18 cellular contexts compared by ENCODE assay signal in the genomic region with DNA sequence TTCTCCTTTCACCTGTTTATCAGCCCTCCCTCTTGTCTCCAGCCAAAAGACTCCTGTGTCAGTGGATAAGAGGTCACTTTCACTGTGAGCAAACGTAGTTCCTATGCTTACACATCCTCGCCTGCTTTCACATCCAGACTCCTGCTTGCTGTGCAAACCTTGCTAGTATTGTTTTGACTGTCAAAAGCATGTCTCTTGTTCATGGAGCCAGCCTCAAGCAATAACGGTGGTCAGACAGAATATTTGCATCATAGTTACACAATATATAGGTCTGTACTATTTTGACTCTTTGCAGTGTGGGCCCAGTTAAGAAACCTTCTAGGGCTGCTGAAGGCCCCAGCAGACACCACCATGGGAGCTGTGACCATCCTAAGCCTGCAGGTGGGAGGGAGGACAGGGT.
DNase-seq lines count a peak whose midpoint lies in the region; ATAC-seq, FAIRE-seq and TF ChIP-seq lines count a peak whose summit lies in the region.
"Had no signal": no experiment of that assay in that cellular context is flagged by ENCODE, and none has a peak within 500 bp of the region (broad histone marks: within the 10 kb centered on the region; RNA-seq: fewer than 3 reads in every experiment).

No MANE protein-coding gene starts in this region.

- ATAC-seq in GM18520 (IDR thresholded peaks at IDR 0.05; ENCODE audit: unreplicated experiment) (peak; percentile 86), GM21515 (IDR thresholded peaks at IDR 0.05; ENCODE audit: unreplicated experiment) (peak; percentile 76), HG03045 (IDR thresholded peaks at IDR 0.05; ENCODE audit: unreplicated experiment) (peak; percentile 80)
- ATAC-seq in activated CD8-positive, alpha-beta memory T cell treated with anti-CD3 and anti-CD28 coated beads, Interleukin-2, amount 10 ng/mL, durations not matched to agents 7 days and 5 days: no peak
- ATAC-seq: K562, right lobe of liver had no signal

- H3K4me3 Mint-ChIP-seq in activated naive CD4-positive, alpha-beta T cell treated with anti-CD3 and anti-CD28 coated beads for 36 hours: no peak overlapping the region
- no peak overlapping the region for H3K4me3 Mint-ChIP-seq in activated CD8-positive, alpha-beta memory T cell treated with anti-CD3 and anti-CD28 coated beads, Interleukin-2, amount 10 ng/mL, durations not matched to agents 7 days and 5 days
- H3K4me3 Mint-ChIP-seq: activated naive CD8-positive, alpha-beta T cell; B cell; endodermal cell had no signal

- DNase-seq in bronchial epithelial cell (ENCODE audit: low read depth): no peak
- DNase-seq in stimulated activated CD4-positive, alpha-beta T cell treated with anti-CD3 and anti-CD28 coated beads, Interleukin-4, amount 100 ng/mL, for 4 hours: no peak
- DNase-seq in activated naive CD4-positive, alpha-beta T cell treated with anti-CD3 and anti-CD28 coated beads for 36 hours: no peak
- DNase-seq in coronary artery (ENCODE audit: low spot score): no peak
- DNase-seq in activated CD8-positive, alpha-beta memory T cell treated with anti-CD3 and anti-CD28 coated beads, Interleukin-2, amount 10 ng/mL, durations not matched to agents 7 days and 5 days: no peak
- DNase-seq: activated CD8-positive, alpha-beta memory T cell treated with anti-CD3 and anti-CD28 coated beads, Interleukin-2, amount 50 U/mL, for 48 hours; endodermal cell; foreskin melanocyte; mesenchymal stem cell; NCI-H1417; right lobe of liver; stimulated activated CD4-positive, alpha-beta T cell treated with anti-CD3 and anti-CD28 coated beads, Interleukin-4, amount 100 ng/mL, for 1 hour had no signal

- H3K4me1 Mint-ChIP-seq in activated naive CD4-positive, alpha-beta T cell treated with anti-CD3 and anti-CD28 coated beads for 36 hours (ENCODE audit: low read depth): no peaks in the 10 kb centered on the region
- H3K4me1 Mint-ChIP-seq in activated CD8-positive, alpha-beta memory T cell treated with anti-CD3 and anti-CD28 coated beads, Interleukin-2, amount 10 ng/mL, durations not matched to agents 7 days and 5 days: no peaks in the 10 kb centered on the region
- H3K4me1 Mint-ChIP-seq: B cell had no signal

- no peak overlapping the region for H3K27ac Mint-ChIP-seq in activated naive CD4-positive, alpha-beta T cell treated with anti-CD3 and anti-CD28 coated beads for 36 hours
- no peak overlapping the region for H3K27ac Mint-ChIP-seq in activated CD8-positive, alpha-beta memory T cell treated with anti-CD3 and anti-CD28 coated beads, Interleukin-2, amount 10 ng/mL, durations not matched to agents 7 days and 5 days
- H3K27ac Mint-ChIP-seq: activated naive CD8-positive, alpha-beta T cell; B cell; endodermal cell had no signal

- no peak overlapping the region for H3K27ac ChIP-seq in coronary artery
- H3K27ac ChIP-seq: right lobe of liver had no signal

- no peaks in the 10 kb centered on the region for H3K36me3 ChIP-seq in bronchial epithelial cell (ENCODE audit: control insufficient read depth, insufficient read depth, low read length)
- H3K36me3 ChIP-seq: right lobe of liver had no signal

- TF ChIP-seq CTCF in bronchial epithelial cell (IDR thresholded peaks at IDR 0.05; ENCODE audit: insufficient read depth, low read length, severe bottlenecking): no peak
- TF ChIP-seq CTCF in coronary artery (IDR thresholded peaks at IDR 0.05): no peak

- CTCF ChIA-PET in activated naive CD4-positive, alpha-beta T cell treated with anti-CD3 and anti-CD28 coated beads for 36 hours (lab: Charles Lee): no interaction called here
- CTCF ChIA-PET in activated CD8-positive, alpha-beta memory T cell treated with anti-CD3 and anti-CD28 coated beads, Interleukin-2, amount 10 ng/mL, durations not matched to agents 7 days and 5 days (lab: Charles Lee): no interaction called here

- no peaks in the 10 kb centered on the region for H3K27me3 ChIP-seq in bronchial epithelial cell (ENCODE audit: control insufficient read depth, insufficient read depth, low read length)
- H3K27me3 ChIP-seq: right lobe of liver had no signal

- no peaks in the 10 kb centered on the region for H3K36me3 Mint-ChIP-seq in activated naive CD4-positive, alpha-beta T cell treated with anti-CD3 and anti-CD28 coated beads for 36 hours (ENCODE audit: low read depth)
- H3K36me3 Mint-ChIP-seq in activated CD8-positive, alpha-beta memory T cell treated with anti-CD3 and anti-CD28 coated beads, Interleukin-2, amount 10 ng/mL, durations not matched to agents 7 days and 5 days: no peaks in the 10 kb centered on the region
- H3K36me3 Mint-ChIP-seq: activated naive CD8-positive, alpha-beta T cell had no signal

- H3K4me3 ChIP-seq in bronchial epithelial cell (ENCODE audit: low read depth, low read length) (no peak overlapping the region), coronary artery (no peak overlapping the region)
- H3K4me3 ChIP-seq: K562, right lobe of liver had no signal

- intact Hi-C loops in activated naive CD4-positive, alpha-beta T cell treated with anti-CD3 and anti-CD28 coated beads for 36 hours (cut with micrococcal nuclease): no loop called here

- H3K27me3 Mint-ChIP-seq in activated naive CD4-positive, alpha-beta T cell treated with anti-CD3 and anti-CD28 coated beads for 36 hours (ENCODE audit: low read depth): no peaks in the 10 kb centered on the region
- H3K27me3 Mint-ChIP-seq in activated CD8-positive, alpha-beta memory T cell treated with anti-CD3 and anti-CD28 coated beads, Interleukin-2, amount 10 ng/mL, durations not matched to agents 7 days and 5 days: no peaks in the 10 kb centered on the region
- H3K27me3 Mint-ChIP-seq: activated naive CD8-positive, alpha-beta T cell; B cell had no signal

- FAIRE-seq in bronchial epithelial cell (lab: Jason Lieb, UNC): peak; percentile 60
- FAIRE-seq: K562 had no signal

- no peaks in the 10 kb centered on the region for H3K9me3 Mint-ChIP-seq in activated naive CD4-positive, alpha-beta T cell treated with anti-CD3 and anti-CD28 coated beads for 36 hours
- H3K9me3 Mint-ChIP-seq in activated CD8-positive, alpha-beta memory T cell treated with anti-CD3 and anti-CD28 coated beads, Interleukin-2, amount 10 ng/mL, durations not matched to agents 7 days and 5 days (ENCODE audit: low read depth): peaks cover 12% of the 10 kb centered on the region
- H3K9me3 Mint-ChIP-seq: endodermal cell had no signal
